ENCODE assay signal across 13 cellular contexts in the genomic region with DNA sequence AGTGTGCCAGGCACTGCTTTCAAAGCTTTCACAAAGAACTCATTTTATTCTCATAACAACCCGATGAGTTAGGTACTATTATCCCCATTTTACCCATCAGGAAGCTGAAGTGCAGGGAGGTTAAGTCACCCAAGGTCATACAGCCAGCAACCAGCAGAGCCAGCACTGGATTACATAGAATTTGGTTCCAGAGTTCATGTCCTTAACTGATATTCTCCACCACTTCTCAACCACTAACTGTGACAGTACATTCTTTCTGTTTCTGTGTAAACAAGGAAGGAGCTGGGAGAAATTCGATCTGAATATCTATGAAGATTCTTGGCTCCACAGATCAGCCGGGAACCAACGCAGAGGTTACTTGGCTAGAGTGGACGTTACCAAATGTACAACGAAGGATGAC.
DNase-seq lines count a peak whose midpoint lies in the region; ATAC-seq, FAIRE-seq and TF ChIP-seq lines count a peak whose summit lies in the region.
"Had no signal": no experiment of that assay in that cellular context is flagged by ENCODE, and none has a peak within 500 bp of the region (broad histone marks: within the 10 kb centered on the region; RNA-seq: fewer than 3 reads in every experiment).

No MANE protein-coding gene starts in this region.

- H2BK5ac ChIP-seq in H9 (ENCODE audit: insufficient read length, low read length), result no peak overlapping the region

- 40% methylated on average over 6 of the region's 6 CpGs for WGBS in A549 (ENCODE audit: missing lambda C conversion rate)
- WGBS in H9 (ENCODE audit: extremely low coverage, insufficient read length, low lambda C conversion rate), result no CpG with 5 or more reads among the region's 6 CpGs

- H3K36me3 ChIP-seq in neural progenitor cell, result no peaks in the 10 kb centered on the region
- H3K36me3 ChIP-seq in vagina, result no peaks in the 10 kb centered on the region
- H3K36me3 ChIP-seq: neutrophil, thoracic aorta had no signal

- no peak overlapping the region for H4K8ac ChIP-seq in H9 (replicated peaks; ENCODE audit: insufficient read length, low read depth, low read length)

- peak overlapping the region; percentile 31; the same call in 2 of the 3 replicates for H3K4me2 ChIP-seq in A549
- no peak overlapping the region for H3K4me2 ChIP-seq in neural progenitor cell
- H3K4me2 ChIP-seq in H9 (ENCODE audit: insufficient read depth, insufficient read length, low read length), result no peak overlapping the region

- no peak for TF ChIP-seq EP300 in A549 (IDR thresholded peaks at IDR 0.05)

- H3F3A ChIP-seq in neural progenitor cell (ENCODE audit: low read depth), result no peaks in the 10 kb centered on the region

- no peak overlapping the region for H3K18ac ChIP-seq in H9 (ENCODE audit: insufficient read length, low read depth, low read length)

- TF ChIP-seq POLR2A in A549 (IDR thresholded peaks at IDR 0.05; ENCODE audit: low read length) (no peak), vagina (IDR thresholded peaks at IDR 0.05) (no peak)

- H3K36me3 Mint-ChIP-seq in chondrocyte (ENCODE audit: low read depth) (peaks cover 6% of the 10 kb centered on the region), neural progenitor cell (peaks cover 10% of the 10 kb centered on the region), H9 (ENCODE audit: insufficient read depth in 1 of 3, low read depth in 3 of 3) (peaks cover under 1 to 10% (median 10%) of the 10 kb centered on the region in 3 experiments; a peak in 6 of 7 replicates)

- no peak overlapping the region for H2BK120ac ChIP-seq in H9 (ENCODE audit: low read depth, low read length, poor library complexity, severe bottlenecking)

- no peak overlapping the region for H2BK12ac ChIP-seq in H9 (ENCODE audit: insufficient read length, low read depth, low read length)

- H3K23me2 ChIP-seq in H9 (ENCODE audit: insufficient read length, low read depth, low read length, poor library complexity, severe bottlenecking), result no peaks in the 10 kb centered on the region

- POLR2A ChIA-PET in A549 (lab: Yijun Ruan, JAX), result no interaction called here

- H3K14ac ChIP-seq in H9 (ENCODE audit: insufficient read depth, low read length), result no peak overlapping the region

- H3K27ac Mint-ChIP-seq in chondrocyte (ENCODE audit: unreplicated experiment), result peak overlapping the region; percentile 66
- H3K27ac Mint-ChIP-seq in neural progenitor cell, result peak overlapping the region; percentile 84
- H3K27ac Mint-ChIP-seq in H9, result no peak overlapping the region

- intact Hi-C loops in vagina (cut with DNase I), result no loop called here

- H3K4me1 ChIP-seq in A549, result peaks cover 20% of the 10 kb centered on the region
- H3K4me1 ChIP-seq in neural progenitor cell, result no peaks in the 10 kb centered on the region
- H3K4me1 ChIP-seq in vagina, result peaks cover 8% of the 10 kb centered on the region
- H3K4me1 ChIP-seq in H9 (ENCODE audit: insufficient read depth, low read length), result no peaks in the 10 kb centered on the region

- H3K56ac ChIP-seq in H9 (ENCODE audit: insufficient read length, low read depth, low read length), result no peak overlapping the region

- H2AK5ac ChIP-seq in H9 (ENCODE audit: insufficient read length, low read length), result no peak overlapping the region

- TF ChIP-seq CTCF in A549 (IDR thresholded peaks at IDR 0.05) (no peak), chondrocyte (IDR thresholded peaks at IDR 0.05) (no peak), neural progenitor cell (IDR thresholded peaks at IDR 0.05) (no peak), vagina (IDR thresholded peaks at IDR 0.05) (no peak), H9 (conservative IDR thresholded peaks at IDR 0.05) (no peak)

- H3K4ac ChIP-seq in H9 (ENCODE audit: low read depth, low read length), result no peak overlapping the region

- H2AFZ ChIP-seq in neural progenitor cell (replicated peaks) (no peak overlapping the region), H9 (ENCODE audit: low read length) (no peak overlapping the region)

- H3K79me1 ChIP-seq in H9 (ENCODE audit: insufficient read depth, low read depth, low read length, poor library complexity, severe bottlenecking), result no peaks in the 10 kb centered on the region

- peak in 1 of 2 experiments; percentile 54 for DNase-seq in A549 (ENCODE audit: low read depth in 1 of 2, low spot score in 1 of 2)
- DNase-seq in NCI-H2029 treated with DMSO at 0.1 percent for 48 hours (lab: John Stamatoyannopoulos, UW), result peak; percentile 36
- DNase-seq in chondrocyte (ENCODE audit: low spot score), result no peak
- no peak for DNase-seq in neural progenitor cell (ENCODE audit: low spot score)
- no peak for DNase-seq in nucleus accumbens (lab: John Stamatoyannopoulos, UW)
- DNase-seq in SKM-1 (lab: John Stamatoyannopoulos, UW; ENCODE audit: unreplicated experiment), result no peak
- DNase-seq in vagina (ENCODE audit: extremely low spot score in 2 of 2), result no peak
- no peak for DNase-seq in H9
- DNase-seq: islet precursor cell had no signal

- H3T11ph ChIP-seq in H9 (ENCODE audit: low read length), result no peak overlapping the region

- H4K91ac ChIP-seq in H9 (ENCODE audit: insufficient read length, low read depth, low read length), result no peak overlapping the region

- H3K9me3 ChIP-seq in A549 (no peaks in the 10 kb centered on the region), neural progenitor cell (ENCODE audit: low read depth) (no peaks in the 10 kb centered on the region), vagina (no peaks in the 10 kb centered on the region), H9 (ENCODE audit: control insufficient read depth, low read depth, low read length) (no peaks in the 10 kb centered on the region)
- H3K9me3 ChIP-seq: neutrophil, thoracic aorta had no signal

- H4K5ac ChIP-seq in H9 (ENCODE audit: insufficient read length, low read depth, low read length), result no peak overlapping the region

- no peak overlapping the region for H3K4me3 ChIP-seq in A549
- H3K4me3 ChIP-seq in neural progenitor cell, result no peak overlapping the region
- no peak overlapping the region for H3K4me3 ChIP-seq in vagina
- H3K4me3 ChIP-seq: thoracic aorta had no signal

- H3K27ac ChIP-seq in A549, result no peak overlapping the region
- no peak overlapping the region for H3K27ac ChIP-seq in neural progenitor cell
- H3K27ac ChIP-seq in vagina, result no peak overlapping the region
- H3K27ac ChIP-seq in H9 (ENCODE audit: insufficient read length, low read depth, low read length), result no peak overlapping the region
- H3K27ac ChIP-seq: neutrophil, thoracic aorta had no signal

- H4K20me1 ChIP-seq in neural progenitor cell (ENCODE audit: low read depth) (no peaks in the 10 kb centered on the region), H9 (ENCODE audit: control insufficient read depth, insufficient read depth, insufficient read length) (no peaks in the 10 kb centered on the region)

- ATAC-seq in A549, result peak; percentile 60 to 75; a peak in 5 of 6 replicates

- H2BK20ac ChIP-seq in H9 (ENCODE audit: low read depth, low read length, poor library complexity, severe bottlenecking), result no peak overlapping the region

- no peak for TF ChIP-seq RAD21 in A549 (conservative IDR thresholded peaks at IDR 0.05 in 1 of 2, IDR thresholded peaks at IDR 0.05 in 1 of 2)

- CTCF ChIA-PET in A549 (lab: Yijun Ruan, JAX), result interaction anchor here (0.5 to 2.6 kb wide), 38 partner anchors 9 to 1905 kb away, joined by 3 to 23 read pairs (median 4); no protein-coding TSS in a partner anchor

- H3K4me1 Mint-ChIP-seq in chondrocyte (ENCODE audit: low read depth), result peaks cover 26% of the 10 kb centered on the region
- peaks cover 9% of the 10 kb centered on the region for H3K4me1 Mint-ChIP-seq in neural progenitor cell
- H3K4me1 Mint-ChIP-seq in H9, result peaks cover 5 to 8% of the 10 kb centered on the region in 2 experiments

- H3K4me3 Mint-ChIP-seq in chondrocyte (ENCODE audit: unreplicated experiment) (no peak overlapping the region), neural progenitor cell (no peak overlapping the region), H9 (no peak overlapping the region)

- peak; percentile 46 for FAIRE-seq in A549 (lab: Jason Lieb, UNC)
- FAIRE-seq: bronchial epithelial cell, HTR-8/SVneo had no signal

- H3K27me3 ChIP-seq in neural progenitor cell (no peaks in the 10 kb centered on the region), vagina (no peaks in the 10 kb centered on the region), H9 (ENCODE audit: insufficient read depth, low read length) (no peaks in the 10 kb centered on the region)
- H3K27me3 ChIP-seq: neutrophil had no signal

- H3K27me3 Mint-ChIP-seq in chondrocyte (ENCODE audit: low read depth) (no peaks in the 10 kb centered on the region), neural progenitor cell (ENCODE audit: insufficient read depth, low read depth) (peaks cover 2% of the 10 kb centered on the region), H9 (ENCODE audit: low read depth) (no peaks in the 10 kb centered on the region)

- H3K9me3 Mint-ChIP-seq in chondrocyte (ENCODE audit: low read depth) (no peaks in the 10 kb centered on the region), neural progenitor cell (peaks cover under 1% of the 10 kb centered on the region), H9 (no peaks in the 10 kb centered on the region; a peak in 1 of 5 replicates)

- no peaks in the 10 kb centered on the region for H3K79me2 ChIP-seq in neural progenitor cell (ENCODE audit: low read depth)
- H3K79me2 ChIP-seq in H9 (ENCODE audit: insufficient read depth, low read length), result no peaks in the 10 kb centered on the region

- no peak overlapping the region for H3K23ac ChIP-seq in H9 (ENCODE audit: insufficient read length, low read depth, low read length)

- no peak overlapping the region for H2BK15ac ChIP-seq in H9 (ENCODE audit: low read depth, low read length)

- H3K9ac ChIP-seq in neural progenitor cell (no peak overlapping the region), H9 (ENCODE audit: extremely low read depth, insufficient read length, low read length) (no peak overlapping the region)

TF ChIP-seq in A549, 52 proteins besides CTCF, POLR2A, EP300 and RAD21 (continues in another document):
- TF ChIP-seq, protein P1, sequence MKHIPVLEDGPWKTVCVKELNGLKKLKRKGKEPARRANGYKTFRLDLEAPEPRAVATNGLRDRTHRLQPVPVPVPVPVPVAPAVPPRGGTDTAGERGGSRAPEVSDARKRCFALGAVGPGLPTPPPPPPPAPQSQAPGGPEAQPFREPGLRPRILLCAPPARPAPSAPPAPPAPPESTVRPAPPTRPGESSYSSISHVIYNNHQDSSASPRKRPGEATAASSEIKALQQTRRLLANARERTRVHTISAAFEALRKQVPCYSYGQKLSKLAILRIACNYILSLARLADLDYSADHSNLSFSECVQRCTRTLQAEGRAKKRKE (CRISPR knock-in tag; IDR thresholded peaks at IDR 0.05; ENCODE audit: low read depth), result no peak
- TF ChIP-seq TP53 (CRISPR knock-in tag; IDR thresholded peaks at IDR 0.05) (no peak), ESRRA (IDR thresholded peaks at IDR 0.05; ENCODE audit: borderline replicate concordance, low read length) (peak; percentile 65; the same call in 1 of the 2 replicates), FOSB (CRISPR knock-in tag; IDR thresholded peaks at IDR 0.05) (no peak)
- TF ChIP-seq, protein P2, sequence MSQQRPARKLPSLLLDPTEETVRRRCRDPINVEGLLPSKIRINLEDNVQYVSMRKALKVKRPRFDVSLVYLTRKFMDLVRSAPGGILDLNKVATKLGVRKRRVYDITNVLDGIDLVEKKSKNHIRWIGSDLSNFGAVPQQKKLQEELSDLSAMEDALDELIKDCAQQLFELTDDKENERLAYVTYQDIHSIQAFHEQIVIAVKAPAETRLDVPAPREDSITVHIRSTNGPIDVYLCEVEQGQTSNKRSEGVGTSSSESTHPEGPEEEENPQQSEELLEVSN (IDR thresholded peaks at IDR 0.05; ENCODE audit: borderline replicate concordance, low read depth), result no peak

Comparison
In these comparisons a context has a peak if more than half of its experiments do, and no peak if none do; other contexts are left out.
1. H3K27ac Mint-ChIP-seq: peak in chondrocyte (single experiment) and neural progenitor cell (single experiment); none in H9 (0 of 3).